In genomic region chr9:127808347-127809001, GRCh38 we compare ENCODE assay signal across 11 cellular contexts.
"Had no signal": no experiment of that assay in that cellular context is flagged by ENCODE, and none has a peak within 500 bp of the region (broad histone marks: within the 10 kb centered on the region; RNA-seq: fewer than 3 reads in every experiment).

No MANE protein-coding gene starts in this region.

- ATAC-seq: psoas muscle had no signal

- DNase-seq: activated CD4-positive, CD25-positive, alpha-beta regulatory T cell treated with anti-CD3 and anti-CD28 coated beads, Interleukin-2, amount 50 U/mL, for 72 hours; activated naive CD4-positive, alpha-beta T cell treated with anti-CD3 and anti-CD28 coated beads, Interleukin-2, amount 50 U/mL, for 16 hours; dermis blood vessel endothelial cell; immature natural killer cell; naive B cell; nucleus accumbens; psoas muscle; stimulated activated CD4-positive, alpha-beta T cell treated with anti-CD3 and anti-CD28 coated beads, Interleukin-2, amount 100 ng/mL, for 48 hours; upper lobe of right lung had no signal

- H3K9me3 ChIP-seq: psoas muscle, upper lobe of right lung had no signal

- H3K27me3 Mint-ChIP-seq: naive B cell; stimulated activated naive CD8-positive, alpha-beta T cell treated with anti-CD3 and anti-CD28 coated beads, Interleukin-15, Interleukin-2, amounts not matched to agents 100 ng/mL and 50 ng/mL, for 24 hours had no signal

- H3K9me3 Mint-ChIP-seq: activated T-helper 2 cell treated with anti-CD3 and anti-CD28 coated beads, Interferon-gamma antibody, Interleukin-2, Interleukin-4, amounts not matched to agents 10 μg/mL and 5 μg/mL and 100 μg/mL, durations not matched to agents 14 hours and 24 hours and 36 hours; immature natural killer cell; naive B cell; stimulated activated naive CD8-positive, alpha-beta T cell treated with anti-CD3 and anti-CD28 coated beads, Interleukin-15, Interleukin-2, amounts not matched to agents 100 ng/mL and 50 ng/mL, for 24 hours had no signal

- H3K4me3 ChIP-seq: psoas muscle, upper lobe of right lung had no signal

- H3K27me3 ChIP-seq: upper lobe of right lung had no signal

- H3K27ac Mint-ChIP-seq: activated T-helper 2 cell treated with anti-CD3 and anti-CD28 coated beads, Interferon-gamma antibody, Interleukin-2, Interleukin-4, amounts not matched to agents 10 μg/mL and 5 μg/mL and 100 μg/mL, durations not matched to agents 14 hours and 24 hours and 36 hours; stimulated activated naive CD8-positive, alpha-beta T cell treated with anti-CD3 and anti-CD28 coated beads, Interleukin-15, Interleukin-2, amounts not matched to agents 100 ng/mL and 50 ng/mL, for 24 hours had no signal

- H3K36me3 Mint-ChIP-seq: naive B cell had no signal

- H3K4me3 Mint-ChIP-seq: immature natural killer cell; naive B cell; stimulated activated naive CD8-positive, alpha-beta T cell treated with anti-CD3 and anti-CD28 coated beads, Interleukin-15, Interleukin-2, amounts not matched to agents 100 ng/mL and 50 ng/mL, for 24 hours had no signal

- H3K27ac ChIP-seq: psoas muscle, upper lobe of right lung had no signal
